6 cellular contexts compared by ENCODE assay signal in genomic region chr2:110455080-110455670, GRCh38. TPM values are rescaled to one million over a fixed set of nuclear protein-coding genes. Genes with fewer than 3 reads are reported as not detected.
DNase-seq lines count a peak whose midpoint lies in the region; ATAC-seq and TF ChIP-seq lines count a peak whose summit lies in the region.
"Not testable (repeated sequence)": the region's sequence is repeated elsewhere in the genome, so short reads cannot be mapped to it uniquely, and the experiment has no call there.
"Had no signal": no experiment of that assay in that cellular context is flagged by ENCODE, and none has a peak within 500 bp of the region (broad histone marks: within the 10 kb centered on the region; RNA-seq: fewer than 3 reads in every experiment).

No MANE protein-coding gene starts in this region.

- TF ChIP-seq POLR2A in body of pancreas (IDR thresholded peaks at IDR 0.05) = not testable (repeated sequence)

- ATAC-seq in RWPE2 (ENCODE audit: low read depth) (peak; percentile 21; the same call in 2 of the 3 replicates), body of pancreas (peak; percentile 50), left lobe of liver (peak; percentile 54), mucosa of descending colon (peak; percentile 87)

- not testable (repeated sequence) for DNase-seq in RWPE2 (ENCODE audit: low spot score); body of pancreas; left lobe of liver (ENCODE audit: low spot score); mucosa of descending colon

- H3K36me3 ChIP-seq in RWPE2 (ENCODE audit: low read depth); body of pancreas (replicated peaks in 1 of 2; ENCODE audit: insufficient read depth in 1 of 2, low read depth in 2 of 2); mucosa of descending colon (ENCODE audit: low read depth): not testable (repeated sequence)

- not testable (repeated sequence) for H3K4me1 ChIP-seq in RWPE2 (ENCODE audit: insufficient read depth, poor library complexity, severe bottlenecking); body of pancreas; mucosa of descending colon (ENCODE audit: low read depth)

- no CpG with 5 or more reads among the region's 6 CpGs for WGBS in body of pancreas, 2 donors

- not testable (repeated sequence) for H3K9me3 ChIP-seq in RWPE2 (ENCODE audit: severe bottlenecking); body of pancreas; mucosa of descending colon

- not testable (repeated sequence) for H3K27me3 ChIP-seq in RWPE2 (ENCODE audit: insufficient read depth, poor library complexity, severe bottlenecking); body of pancreas

- H3K4me3 ChIP-seq in RWPE2 (ENCODE audit: severe bottlenecking); body of pancreas; mucosa of descending colon: not testable (repeated sequence)

- intact Hi-C loops in body of pancreas (cut with DNase I); mucosa of descending colon (cut with DNase I, micrococcal nuclease): not testable (repeated sequence)

- TF ChIP-seq CTCF in RWPE2 (IDR thresholded peaks at IDR 0.05; ENCODE audit: poor library complexity, severe bottlenecking); body of pancreas (IDR thresholded peaks at IDR 0.05); mucosa of descending colon (IDR thresholded peaks at IDR 0.05): not testable (repeated sequence)

- H3K27ac ChIP-seq in RWPE2 (ENCODE audit: poor library complexity, severe bottlenecking); body of pancreas: not testable (repeated sequence)

RNA-seq across cellular contexts. Expression of gene LIMS4, which starts 17.4 kb away (rescaled TPM):
- 1 to 10 TPM in 1 of 2 donors, not detected in 1; 8.3 TPM for total RNA-seq in body of pancreas
- total RNA-seq in left lobe of liver = not detected
- total RNA-seq in mucosa of descending colon = 1 to 10 TPM in 1 of 3 donors, under 1 TPM in 2; 0.65 to 1.4 (median 0.93) TPM
- total RNA-seq: CD4-positive, CD25-positive, alpha-beta regulatory T cell; G401 had no signal

Comparison
In these comparisons a context has a peak if more than half of its experiments do, and no peak if none do; other contexts are left out.
1. ATAC-seq: peak in every context shown above with its lines; median percentile 87 in mucosa of descending colon; 54 in left lobe of liver; 50 in body of pancreas; 21 in RWPE2.